14 cellular contexts compared by ENCODE assay signal in the genomic region with DNA sequence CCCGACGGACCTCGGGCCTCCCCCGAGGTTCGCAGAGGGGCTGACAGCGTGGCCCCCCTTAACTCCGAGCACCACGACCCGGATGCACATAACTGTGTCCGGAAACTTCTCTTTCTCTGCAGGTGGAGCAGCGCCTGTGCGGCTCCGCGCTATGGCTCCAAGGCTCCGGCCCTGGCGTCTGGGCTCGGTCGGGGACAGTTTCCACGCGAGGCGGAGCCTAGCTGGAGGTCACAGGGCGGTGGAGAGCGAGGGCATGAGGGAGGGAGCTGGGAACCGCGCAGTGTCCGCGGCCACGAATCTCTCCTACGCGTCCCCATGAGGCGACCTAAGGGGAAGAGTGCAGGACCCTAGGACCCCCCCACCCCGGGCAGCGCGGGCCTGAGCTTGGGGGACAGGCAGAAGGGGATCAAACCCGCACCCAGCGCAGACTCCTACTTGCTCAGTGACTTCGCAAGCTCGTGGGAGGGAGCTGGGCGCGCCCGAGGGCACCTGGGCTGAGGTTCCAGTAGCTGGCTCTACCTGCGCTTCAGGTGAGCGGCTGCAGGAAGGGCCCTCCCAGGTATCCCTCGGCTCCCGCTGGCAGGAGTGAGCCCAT. TPM values are rescaled to one million over a fixed set of nuclear protein-coding genes. Genes with fewer than 3 reads are reported as not detected.
A peak's percentile ranks its signal among the peaks of the same experiment; 100 is the strongest.
DNase-seq lines count a peak whose midpoint lies in the region; ATAC-seq and TF ChIP-seq lines count a peak whose summit lies in the region.
"Had no signal": no experiment of that assay in that cellular context is flagged by ENCODE, and none has a peak within 500 bp of the region (broad histone marks: within the 10 kb centered on the region; RNA-seq: fewer than 3 reads in every experiment).

No MANE protein-coding gene starts in this region.

- no peaks in the 10 kb centered on the region for H3K9me3 Mint-ChIP-seq in activated T-cell treated with anti-CD3 and anti-CD28 coated beads, Interleukin-2, amount 50 U/mL, for 24 hours

- DNase-seq in cardiac septum (ENCODE audit: low spot score): peak; percentile 65
- no peak for DNase-seq in heart right ventricle
- peak; percentile 38 for DNase-seq in activated T-cell treated with anti-CD3 and anti-CD28 coated beads, Interleukin-2, amount 50 U/mL, for 24 hours
- DNase-seq in islet precursor cell: peak; percentile 57
- no peak for DNase-seq in inferior parietal cortex (ENCODE audit: extremely low spot score)
- no peak for DNase-seq in stimulated activated CD4-positive, alpha-beta T cell treated with anti-CD3 and anti-CD28 coated beads, Interleukin-4, amount 100 ng/mL, for 1 hour
- DNase-seq in Ammon's horn (ENCODE audit: low spot score): no peak
- DNase-seq: CD4-positive, CD25-positive, alpha-beta regulatory T cell; gastrocnemius medialis; NCI-H1105 treated with DMSO at 0.1 percent for 48 hours; stimulated activated CD4-positive, alpha-beta T cell treated with anti-CD3 and anti-CD28 coated beads, Interleukin-1b, Interleukin-23, amount 100 ng/mL, for 48 hours had no signal

- H3K4me1 Mint-ChIP-seq in activated T-cell treated with anti-CD3 and anti-CD28 coated beads, Interleukin-2, amount 50 U/mL, for 24 hours (ENCODE audit: low read depth): peaks cover 21% of the 10 kb centered on the region

- peak overlapping the region; percentile 56 for H3K4me3 Mint-ChIP-seq in activated T-cell treated with anti-CD3 and anti-CD28 coated beads, Interleukin-2, amount 50 U/mL, for 24 hours

- ATAC-seq in heart right ventricle (no peak), GM18868 (IDR thresholded peaks at IDR 0.05; ENCODE audit: unreplicated experiment) (no peak)
- ATAC-seq: gastrocnemius medialis, Right ventricle myocardium inferior had no signal

- peaks cover 0 to 29% (median 14%) of the 10 kb centered on the region in 9 donors for H3K4me1 ChIP-seq in heart right ventricle

- 1 to 2% methylated on average over 45 of the region's 45 CpGs for WGBS in heart right ventricle, 2 donors

- H3K27ac ChIP-seq in heart right ventricle: no peak overlapping the region
- H3K27ac ChIP-seq: gastrocnemius medialis, thoracic aorta had no signal

- no peak for TF ChIP-seq CTCF in heart right ventricle (IDR thresholded peaks at IDR 0.05)

- intact Hi-C loops in cardiac septum (cut with DNase I) (no loop called here), heart right ventricle (cut with DNase I) (no loop called here)

- H3K36me3 Mint-ChIP-seq in activated T-cell treated with anti-CD3 and anti-CD28 coated beads, Interleukin-2, amount 50 U/mL, for 24 hours (ENCODE audit: low read depth): no peaks in the 10 kb centered on the region
- H3K36me3 Mint-ChIP-seq: CD4-positive, CD25-positive, alpha-beta regulatory T cell had no signal

- no peak overlapping the region for H3K4me3 ChIP-seq in heart right ventricle
- H3K4me3 ChIP-seq: thoracic aorta had no signal

- H3K27me3 ChIP-seq in heart right ventricle: peaks cover 50 to 100% (median 100%) of the 10 kb centered on the region in 7 donors

- H3K27ac Mint-ChIP-seq in activated T-cell treated with anti-CD3 and anti-CD28 coated beads, Interleukin-2, amount 50 U/mL, for 24 hours: peak overlapping the region; percentile 71
- H3K27ac Mint-ChIP-seq: CD4-positive, CD25-positive, alpha-beta regulatory T cell had no signal

- peaks cover 85% of the 10 kb centered on the region for H3K27me3 Mint-ChIP-seq in activated T-cell treated with anti-CD3 and anti-CD28 coated beads, Interleukin-2, amount 50 U/mL, for 24 hours

- no peaks in the 10 kb centered on the region for H3K36me3 ChIP-seq in heart right ventricle
- H3K36me3 ChIP-seq: gastrocnemius medialis, thoracic aorta had no signal

- H3K9me3 ChIP-seq in heart right ventricle: no peaks in the 10 kb centered on the region
- H3K9me3 ChIP-seq: gastrocnemius medialis, thoracic aorta had no signal

RNA-seq across cellular contexts. Expression of gene MNX1, which starts 8.6 kb away (rescaled TPM):
- total RNA-seq in cardiac septum (not detected), heart right ventricle (not detected)
- polyA plus RNA-seq in heart right ventricle: not detected
- total RNA-seq: Right ventricle myocardium inferior, thoracic aorta had no signal
- polyA plus RNA-seq: CD4-positive, CD25-positive, alpha-beta regulatory T cell had no signal

Comparison
In these comparisons a context has a peak if more than half of its experiments do, and no peak if none do; other contexts are left out.
1. DNase-seq: peak in cardiac septum (single experiment), activated T-cell treated with anti-CD3 and anti-CD28 coated beads, Interleukin-2, amount 50 U/mL, for 24 hours (single experiment) and islet precursor cell (single experiment); none in heart right ventricle (0 of 2), inferior parietal cortex (single experiment), stimulated activated CD4-positive, alpha-beta T cell treated with anti-CD3 and anti-CD28 coated beads, Interleukin-4, amount 100 ng/mL, for 1 hour (single experiment) and Ammon's horn (single experiment).